Comparison of ENCODE assay signal across 8 cellular contexts in the genomic region with DNA sequence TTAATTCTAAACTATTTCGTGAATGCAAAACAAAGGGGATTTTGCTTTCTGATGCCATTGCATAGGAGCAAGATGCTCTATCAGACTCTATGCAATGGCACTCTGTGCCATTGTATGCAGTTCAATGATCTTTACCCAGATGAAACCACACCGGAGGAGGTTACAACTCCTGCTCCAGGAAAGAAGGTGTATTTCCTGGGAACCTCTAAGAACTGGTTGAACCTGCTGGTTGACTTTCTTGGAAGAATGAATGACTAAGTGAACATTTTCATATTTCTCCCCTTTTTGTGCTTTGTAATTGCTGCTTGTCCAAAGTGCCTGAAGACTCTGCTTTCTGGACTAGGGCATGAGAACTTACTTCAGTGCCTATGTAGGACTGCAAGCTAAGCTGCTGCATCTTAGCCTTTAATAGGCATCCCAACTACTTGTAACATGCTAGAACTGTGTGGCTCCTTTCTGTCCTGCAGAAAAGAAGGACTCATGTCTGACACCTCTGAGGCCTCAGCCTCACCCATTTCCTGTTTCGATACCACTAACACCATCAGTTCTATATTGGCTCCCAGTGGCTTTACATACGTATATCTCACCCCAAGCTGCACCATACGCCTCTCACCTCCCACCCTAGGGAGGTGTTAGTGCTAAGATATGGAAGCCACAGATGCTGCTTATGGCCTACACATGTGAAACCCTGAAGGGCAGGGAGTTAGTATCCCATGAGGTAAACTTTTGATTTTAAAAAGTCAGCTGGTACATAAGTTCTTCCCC.
DNase-seq lines count a peak whose midpoint lies in the region; ATAC-seq lines count a peak whose summit lies in the region.

No MANE protein-coding gene starts in this region.

- POLR2A ChIA-PET in activated CD4-positive, alpha-beta T cell treated with anti-CD3 and anti-CD28 coated beads, Interleukin-2, amount 10 ng/mL, durations not matched to agents 7 days and 5 days (lab: Charles Lee) = no interaction called here

- peak; percentile 88 for ATAC-seq in HG03039 (IDR thresholded peaks at IDR 0.05; ENCODE audit: unreplicated experiment)

- peaks cover 9% of the 10 kb centered on the region for H3K4me1 Mint-ChIP-seq in activated CD4-positive, alpha-beta T cell treated with anti-CD3 and anti-CD28 coated beads, Interleukin-2, amount 10 ng/mL, durations not matched to agents 7 days and 5 days

- H3K36me3 Mint-ChIP-seq in activated CD4-positive, alpha-beta T cell treated with anti-CD3 and anti-CD28 coated beads, Interleukin-2, amount 10 ng/mL, durations not matched to agents 7 days and 5 days (ENCODE audit: low read depth) = no peaks in the 10 kb centered on the region

- peaks cover 13% of the 10 kb centered on the region for H3K27me3 Mint-ChIP-seq in activated CD4-positive, alpha-beta T cell treated with anti-CD3 and anti-CD28 coated beads, Interleukin-2, amount 10 ng/mL, durations not matched to agents 7 days and 5 days

- no peak overlapping the region for H3K4me3 ChIP-seq in skin epidermis

- DNase-seq in activated CD4-positive, alpha-beta T cell treated with anti-CD3 and anti-CD28 coated beads, Interleukin-2, amount 10 ng/mL, durations not matched to agents 7 days and 5 days = peak; percentile 9
- no peak for DNase-seq in activated CD4-positive, alpha-beta T cell treated with anti-CD3 and anti-CD28 coated beads for 1 hour
- peak; percentile 3 for DNase-seq in SKM-1 treated with dmso at 0.1 percent for 144 hours (lab: John Stamatoyannopoulos, UW; ENCODE audit: unreplicated experiment)
- no peak for DNase-seq in NCI-H524 treated with DMSO at 0.1 percent for 48 hours (lab: John Stamatoyannopoulos, UW)
- DNase-seq in midbrain (lab: John Stamatoyannopoulos, UW) = no peak
- no peak for DNase-seq in NCI-H2029 treated with DMSO at 0.1 percent for 48 hours (lab: John Stamatoyannopoulos, UW)

- peak overlapping the region in 11 of 21 experiments; percentile 11 to 64 (median 26) for H3K27ac ChIP-seq in skin epidermis

- CTCF ChIA-PET in activated CD4-positive, alpha-beta T cell treated with anti-CD3 and anti-CD28 coated beads, Interleukin-2, amount 10 ng/mL, durations not matched to agents 7 days and 5 days (lab: Charles Lee) = interaction anchor here (1.0 kb wide), 1 partner anchor 23 kb away, joined by 3 read pairs; no protein-coding TSS in a partner anchor

- no peak overlapping the region for H3K4me3 Mint-ChIP-seq in activated CD4-positive, alpha-beta T cell treated with anti-CD3 and anti-CD28 coated beads, Interleukin-2, amount 10 ng/mL, durations not matched to agents 7 days and 5 days

- no peaks in the 10 kb centered on the region for H3K9me3 Mint-ChIP-seq in activated CD4-positive, alpha-beta T cell treated with anti-CD3 and anti-CD28 coated beads, Interleukin-2, amount 10 ng/mL, durations not matched to agents 7 days and 5 days

- H3K27ac Mint-ChIP-seq in activated CD4-positive, alpha-beta T cell treated with anti-CD3 and anti-CD28 coated beads, Interleukin-2, amount 10 ng/mL, durations not matched to agents 7 days and 5 days = no peak overlapping the region

Comparison
In these comparisons a context has a peak if more than half of its experiments do, and no peak if none do; other contexts are left out.
1. DNase-seq: peak in activated CD4-positive, alpha-beta T cell treated with anti-CD3 and anti-CD28 coated beads, Interleukin-2, amount 10 ng/mL, durations not matched to agents 7 days and 5 days (single experiment) and SKM-1 treated with dmso at 0.1 percent for 144 hours (single experiment); none in activated CD4-positive, alpha-beta T cell treated with anti-CD3 and anti-CD28 coated beads for 1 hour (single experiment), NCI-H524 treated with DMSO at 0.1 percent for 48 hours (single experiment), midbrain (single experiment) and NCI-H2029 treated with DMSO at 0.1 percent for 48 hours (single experiment).